Comparison of ENCODE assay signal across 7 cellular contexts in the genomic region with DNA sequence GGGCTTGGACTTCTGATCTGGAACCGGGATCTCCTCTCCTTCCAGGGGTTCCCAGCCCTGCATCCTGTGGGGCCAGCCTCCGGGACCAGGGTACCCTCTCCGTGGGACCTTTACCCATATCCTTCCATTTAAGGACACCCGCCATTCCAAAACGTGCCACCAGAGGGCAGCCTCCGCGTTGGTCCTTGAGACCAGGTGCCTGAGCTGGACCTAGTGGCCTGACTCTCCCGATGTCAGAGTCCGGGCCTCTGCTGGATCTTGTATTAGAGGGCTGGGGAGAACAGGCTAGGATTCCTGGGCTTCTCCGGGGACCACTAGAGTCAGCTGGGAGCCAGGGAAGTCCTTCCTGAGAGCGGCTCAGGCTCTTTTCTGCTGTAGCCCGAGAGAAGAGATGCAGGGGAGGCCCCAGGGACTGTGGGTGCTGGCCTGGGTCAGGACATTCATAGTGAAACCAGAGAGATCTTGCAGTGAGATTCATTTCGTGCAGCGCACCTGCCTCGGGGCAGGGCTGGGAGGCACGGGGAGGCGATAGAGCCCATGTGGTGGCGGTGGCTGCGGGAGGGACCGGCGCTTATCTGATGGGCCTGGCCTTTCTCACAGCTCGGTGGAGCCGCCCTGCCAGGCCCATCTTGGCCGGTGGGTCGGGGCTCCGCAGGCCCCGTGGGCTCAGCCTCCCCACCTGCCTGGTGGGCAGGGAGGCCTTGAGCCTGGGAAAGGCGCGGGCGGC. TPM values are rescaled to one million over a fixed set of nuclear protein-coding genes. Genes with fewer than 3 reads are reported as not detected.
DNase-seq lines count a peak whose midpoint lies in the region; TF ChIP-seq lines count a peak whose summit lies in the region.

No MANE protein-coding gene starts in this region.

- no peak overlapping the region for H2AFZ ChIP-seq in GM23248

- no peaks in the 10 kb centered on the region for H3K9me2 ChIP-seq in GM23248 (ENCODE audit: insufficient read depth)

- H3F3A ChIP-seq in GM23248 (ENCODE audit: insufficient read depth), result peaks cover 9% of the 10 kb centered on the region; the same call in 1 of the 2 replicates

- peaks cover under 1% of the 10 kb centered on the region; the same call in 1 of the 2 replicates for H3K27me3 ChIP-seq in GM23248 (replicated peaks; ENCODE audit: insufficient read depth)

- peaks cover 6% of the 10 kb centered on the region for H3K27me3 Mint-ChIP-seq in activated naive CD8-positive, alpha-beta T cell treated with anti-CD3 and anti-CD28 coated beads for 36 hours

- no peaks in the 10 kb centered on the region for H3K9me3 ChIP-seq in GM23248 (ENCODE audit: low read depth)

- 41 to 52% methylated on average over 23 to 29 of the region's 30 CpGs for WGBS in GM23248 (ENCODE audit: low coverage in 1 of 2, low lambda C conversion rate in 2 of 2, missing lambda C conversion rate in 2 of 2), 2 experiments

- DNase-seq in GM10266 (ENCODE audit: extremely low spot score) (peak; percentile 94), GM23248 (peak; percentile 77), Kasumi-1 (lab: John Stamatoyannopoulos, UW) (peak; percentile 37 to 39), SKM-1 treated with dmso at 0.1 percent for 144 hours (lab: John Stamatoyannopoulos, UW; ENCODE audit: unreplicated experiment) (peak; percentile 61), cardiac septum (ENCODE audit: low spot score) (peak; percentile 95), retinal pigment epithelial cell (ENCODE audit: low read depth) (no peak)
- peak; percentile 63 for DNase-seq in activated naive CD8-positive, alpha-beta T cell treated with anti-CD3 and anti-CD28 coated beads for 36 hours

- H3K4me2 ChIP-seq in GM23248 (ENCODE audit: unreplicated experiment), result no peak overlapping the region

- no peak overlapping the region for H3K4me3 Mint-ChIP-seq in activated naive CD8-positive, alpha-beta T cell treated with anti-CD3 and anti-CD28 coated beads for 36 hours

- no peak overlapping the region for H3K27ac ChIP-seq in GM23248

- TF ChIP-seq CTCF in GM10266 (IDR thresholded peaks at IDR 0.05; ENCODE audit: control insufficient read depth, insufficient read depth, low read depth, missing control alignments), result peak; percentile 90
- peak; percentile 92 for TF ChIP-seq CTCF in retinal pigment epithelial cell (conservative IDR thresholded peaks at IDR 0.05; ENCODE audit: low read depth, low read length)

- peaks cover 4% of the 10 kb centered on the region for H3K4me1 Mint-ChIP-seq in activated naive CD8-positive, alpha-beta T cell treated with anti-CD3 and anti-CD28 coated beads for 36 hours

- H3K4me1 ChIP-seq in GM23248 (ENCODE audit: insufficient read depth), result no peaks in the 10 kb centered on the region

- H3K9me3 Mint-ChIP-seq in activated naive CD8-positive, alpha-beta T cell treated with anti-CD3 and anti-CD28 coated beads for 36 hours, result no peaks in the 10 kb centered on the region

- H3K9ac ChIP-seq in GM23248, result no peak overlapping the region

- H3K4me3 ChIP-seq in GM23248 (no peak overlapping the region), retinal pigment epithelial cell (ENCODE audit: low read length) (no peak overlapping the region)

- peaks cover 2% of the 10 kb centered on the region for H3K36me3 Mint-ChIP-seq in activated naive CD8-positive, alpha-beta T cell treated with anti-CD3 and anti-CD28 coated beads for 36 hours

- H4K20me1 ChIP-seq in GM23248 (ENCODE audit: insufficient read depth), result no peaks in the 10 kb centered on the region

- no peak overlapping the region for H3K27ac Mint-ChIP-seq in activated naive CD8-positive, alpha-beta T cell treated with anti-CD3 and anti-CD28 coated beads for 36 hours

- H3K79me2 ChIP-seq in GM23248 (ENCODE audit: insufficient read depth), result no peaks in the 10 kb centered on the region

- in situ Hi-C loops in GM23248 (cut with MboI), result loop anchor here (5.0 to 10.0 kb wide), 2 partner anchors 172 to 529 kb away; no protein-coding TSS in a partner anchor

- intact Hi-C loops in cardiac septum (cut with DNase I), result no loop called here

- no peaks in the 10 kb centered on the region for H3K36me3 ChIP-seq in GM23248 (ENCODE audit: low read depth)

RNA-seq across cellular contexts. Expression of a gene that starts 9.8 kb away (rescaled TPM):
- total RNA-seq in GM23248 (2014; rRNA removed; shearing (Covaris generic)), result not detected in 2 replicates
- polyA plus RNA-seq in GM23248 (2016; fragmentation: Nextera tagmentation; extraction: Ambion mirVana), result not detected in 2 replicates
- not detected for total RNA-seq in activated naive CD8-positive, alpha-beta T cell treated with anti-CD3 and anti-CD28 coated beads for 36 hours
- total RNA-seq in cardiac septum, result not detected

RNA-seq across cellular contexts. Expression of a gene that starts 41.3 kb away (rescaled TPM):
- 58.3 and 59.9 TPM in 2 replicates for total RNA-seq in GM23248 (2014; rRNA removed; shearing (Covaris generic))
- polyA plus RNA-seq in GM23248 (2016; fragmentation: Nextera tagmentation; extraction: Ambion mirVana), result 2.9 TPM in 2 replicates
- total RNA-seq in activated naive CD8-positive, alpha-beta T cell treated with anti-CD3 and anti-CD28 coated beads for 36 hours, result under 1 TPM; 0.44 to 0.91 TPM
- 22.4 TPM for total RNA-seq in cardiac septum

Comparison
In these comparisons a context has a peak if more than half of its experiments do, and no peak if none do; other contexts are left out.
1. RNA of a gene that starts 41.3 kb away (total RNA-seq): 58.3 to 59.9 TPM in GM23248 and 22.4 TPM in cardiac septum (single experiment); 0.44 to 0.91 TPM in activated naive CD8-positive, alpha-beta T cell treated with anti-CD3 and anti-CD28 coated beads for 36 hours; every median in the first group is over 10 times any median in the second.